In the genomic region with DNA sequence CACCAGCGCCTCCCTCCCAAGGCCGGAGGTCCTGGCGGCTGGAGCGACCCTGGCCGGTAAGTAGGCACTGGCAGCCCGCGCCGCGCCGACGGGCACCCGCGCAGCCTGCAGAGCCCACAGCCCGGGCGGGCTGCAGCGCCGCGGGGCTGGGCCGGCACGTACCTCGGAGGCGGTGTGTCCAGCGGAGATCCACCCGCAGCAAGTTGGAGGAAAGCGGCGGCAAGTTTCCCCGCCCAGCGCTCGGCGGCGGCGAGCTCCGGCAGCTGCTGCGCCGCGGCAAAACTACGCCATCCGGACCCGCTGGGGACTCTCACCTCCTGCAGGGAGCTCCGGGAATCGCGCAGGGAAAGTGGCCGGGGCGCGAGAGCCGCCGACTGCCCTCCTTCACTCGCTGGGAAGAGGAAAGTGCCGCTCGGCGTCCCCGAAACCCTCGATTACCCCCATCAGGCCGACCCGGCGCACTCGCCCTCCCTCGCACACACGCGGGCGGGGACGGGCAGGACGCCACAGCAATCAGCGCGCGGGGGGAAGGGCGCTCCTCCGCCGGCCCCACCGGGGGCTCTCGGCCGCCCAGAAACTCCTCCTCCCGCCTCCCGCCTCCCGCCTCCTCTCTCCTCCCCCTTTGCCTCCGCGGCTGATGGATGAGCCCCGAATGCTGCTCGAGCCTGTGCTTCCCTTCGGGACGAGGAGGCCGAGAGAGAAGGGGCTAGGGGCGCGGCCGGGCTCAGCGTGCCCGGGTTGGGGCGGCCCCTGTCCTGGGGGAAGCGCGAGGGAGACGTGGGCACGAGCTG, we compare ENCODE assay signal across 8 cellular contexts. TPM values are rescaled to one million over a fixed set of nuclear protein-coding genes. Genes with fewer than 3 reads are reported as not detected.
DNase-seq lines count a peak whose midpoint lies in the region; ATAC-seq and TF ChIP-seq lines count a peak whose summit lies in the region.

A gene (minus strand): TSS at position 436 of the 791 bp plus-strand sequence. CDS start 24,620 bp downstream, outside the sequence.

- H3K9me3 ChIP-seq in Peyer's patch, result no peaks in the 10 kb centered on the region

- peaks cover 26% of the 10 kb centered on the region for H3K36me3 Mint-ChIP-seq in activated T-helper 2 cell treated with anti-CD3 and anti-CD28 coated beads, Interferon-gamma antibody, Interleukin-2, Interleukin-4, amounts not matched to agents 10 μg/mL and 5 μg/mL and 100 μg/mL, durations not matched to agents 14 hours and 24 hours and 36 hours (ENCODE audit: low read depth)
- H3K36me3 Mint-ChIP-seq in natural killer cell, result peaks cover 6% of the 10 kb centered on the region

- peaks cover 11% of the 10 kb centered on the region for H3K27me3 Mint-ChIP-seq in activated T-helper 2 cell treated with anti-CD3 and anti-CD28 coated beads, Interferon-gamma antibody, Interleukin-2, Interleukin-4, amounts not matched to agents 10 μg/mL and 5 μg/mL and 100 μg/mL, durations not matched to agents 14 hours and 24 hours and 36 hours (ENCODE audit: low read depth)
- H3K27me3 Mint-ChIP-seq in natural killer cell (ENCODE audit: low read depth in 2 of 2), result no peaks in the 10 kb centered on the region

- ATAC-seq in GM21360 (IDR thresholded peaks at IDR 0.05; ENCODE audit: unreplicated experiment), result peak; percentile 73
- peak; percentile 81 to 89 (median 87) for ATAC-seq in natural killer cell

- no peaks in the 10 kb centered on the region for H3K36me3 ChIP-seq in Peyer's patch

- TF ChIP-seq CTCF in Peyer's patch (IDR thresholded peaks at IDR 0.05) (peak in 4 of 6 experiments; percentile 28 to 62 (median 60)), fibroblast of mammary gland (conservative IDR thresholded peaks at IDR 0.05; ENCODE audit: control insufficient read depth, insufficient read depth, low read depth, low read length) (peak; percentile 33), natural killer cell (IDR thresholded peaks at IDR 0.05) (no peak)

- peaks cover 0 to 23% (median 5%) of the 10 kb centered on the region in 4 donors for H3K4me1 ChIP-seq in Peyer's patch

- peak; percentile 29 to 58 for TF ChIP-seq POLR2A in Peyer's patch (IDR thresholded peaks at IDR 0.05)

- peak within 1 kb of the TSS; percentile 84 for H3K27ac Mint-ChIP-seq in activated T-helper 2 cell treated with anti-CD3 and anti-CD28 coated beads, Interferon-gamma antibody, Interleukin-2, Interleukin-4, amounts not matched to agents 10 μg/mL and 5 μg/mL and 100 μg/mL, durations not matched to agents 14 hours and 24 hours and 36 hours
- H3K27ac Mint-ChIP-seq in natural killer cell, result peak within 1 kb of the TSS; percentile 85 to 97

- H3K4me3 ChIP-seq in Peyer's patch (peak within 1 kb of the TSS; percentile 70 to 92 (median 76)), fibroblast of mammary gland (ENCODE audit: control insufficient read depth, low read depth, low read length) (peak within 1 kb of the TSS; percentile 93)

- H3K4me1 Mint-ChIP-seq in activated T-helper 2 cell treated with anti-CD3 and anti-CD28 coated beads, Interferon-gamma antibody, Interleukin-2, Interleukin-4, amounts not matched to agents 10 μg/mL and 5 μg/mL and 100 μg/mL, durations not matched to agents 14 hours and 24 hours and 36 hours (ENCODE audit: low read depth), result peaks cover 45% of the 10 kb centered on the region
- peaks cover 53 to 56% of the 10 kb centered on the region in 2 donors for H3K4me1 Mint-ChIP-seq in natural killer cell

- DNase-seq in COLO829 (ENCODE audit: low spot score) (peak; percentile 39), HT1080 (ENCODE audit: low read depth) (peak; percentile 89), Peyer's patch (peak; percentile 53 to 91 (median 90)), fibroblast of mammary gland (ENCODE audit: low read depth) (peak; percentile 91), natural killer cell (peak; percentile 80)
- peak; percentile 61 for DNase-seq in activated T-helper 2 cell treated with anti-CD3 and anti-CD28 coated beads, Interferon-gamma antibody, Interleukin-2, Interleukin-4, amounts not matched to agents 10 μg/mL and 5 μg/mL and 100 μg/mL, durations not matched to agents 14 hours and 24 hours and 36 hours (ENCODE audit: low spot score)
- peak; percentile 52 to 87 (median 64) for DNase-seq in stimulated activated naive CD4-positive, alpha-beta T cell (lab: John Stamatoyannopoulos, UW)

- peak within 1 kb of the TSS; percentile 83 to 92 (median 87) for H3K27ac ChIP-seq in Peyer's patch

- H3K27me3 ChIP-seq in Peyer's patch, result no peaks in the 10 kb centered on the region

- intact Hi-C loops in activated T-helper 2 cell treated with anti-CD3 and anti-CD28 coated beads, Interferon-gamma antibody, Interleukin-2, Interleukin-4, amounts not matched to agents 10 μg/mL and 5 μg/mL and 100 μg/mL, durations not matched to agents 14 hours and 24 hours and 36 hours (cut with micrococcal nuclease), result loop anchor here (1.0 to 2.0 kb wide), 2 partner anchors 8 to 81 kb away; no protein-coding TSS in a partner anchor
- intact Hi-C loops in natural killer cell (cut with micrococcal nuclease), result no loop called here

- no peaks in the 10 kb centered on the region for H3K9me3 Mint-ChIP-seq in activated T-helper 2 cell treated with anti-CD3 and anti-CD28 coated beads, Interferon-gamma antibody, Interleukin-2, Interleukin-4, amounts not matched to agents 10 μg/mL and 5 μg/mL and 100 μg/mL, durations not matched to agents 14 hours and 24 hours and 36 hours
- H3K9me3 Mint-ChIP-seq in natural killer cell, result no peaks in the 10 kb centered on the region

- peak within 1 kb of the TSS; percentile 98 for H3K4me3 Mint-ChIP-seq in activated T-helper 2 cell treated with anti-CD3 and anti-CD28 coated beads, Interferon-gamma antibody, Interleukin-2, Interleukin-4, amounts not matched to agents 10 μg/mL and 5 μg/mL and 100 μg/mL, durations not matched to agents 14 hours and 24 hours and 36 hours (ENCODE audit: low read depth)
- peak within 1 kb of the TSS; percentile 99 for H3K4me3 Mint-ChIP-seq in natural killer cell

RNA-seq across cellular contexts. Expression of the gene that starts here (rescaled TPM):
- total RNA-seq in HT1080 (2014; rRNA removed; shearing (Covaris generic)), result 7.8 and 12.0 TPM in 2 replicates
- 3.3 and 4.6 TPM in 2 replicates for polyA plus RNA-seq in HT1080 (2015; cell fraction: cytosol; rRNA removed)
- 4.2 and 4.5 TPM in 2 replicates for polyA plus RNA-seq in HT1080 (2015; cell fraction: nucleus; rRNA removed)
- total RNA-seq in Peyer's patch (10 to 100 TPM; 16.3 to 90.0 (median 54.7) TPM), natural killer cell (100 to 1,000 TPM; 225 to 274 (median 243) TPM)
- 28.0 and 29.9 TPM in 2 replicates for total RNA-seq in activated T-helper 2 cell treated with anti-CD3 and anti-CD28 coated beads, Interferon-gamma antibody, Interleukin-2, Interleukin-4, amounts not matched to agents 10 μg/mL and 5 μg/mL and 100 μg/mL, durations not matched to agents 14 hours and 24 hours and 36 hours

Comparison
In these comparisons a context has a peak if more than half of its experiments do, and no peak if none do; other contexts are left out.
1. Peak in every context shown above with its lines: DNase-seq, ATAC-seq, H3K4me3 ChIP-seq and H3K27ac ChIP-seq.
2. DNase-seq: peak in every context shown above with its lines; median percentile 91 in fibroblast of mammary gland; 90 in Peyer's patch; 89 in HT1080; 80 in natural killer cell; 64 in stimulated activated naive CD4-positive, alpha-beta T cell; 61 in activated T-helper 2 cell treated with anti-CD3 and anti-CD28 coated beads, Interferon-gamma antibody, Interleukin-2, Interleukin-4, amounts not matched to agents 10 μg/mL and 5 μg/mL and 100 μg/mL, durations not matched to agents 14 hours and 24 hours and 36 hours; 39 in COLO829.